In genomic region chr1:21346304-21347071, GRCh38 we compare ENCODE assay signal across 11 cellular contexts. TPM values are rescaled to one million over a fixed set of nuclear protein-coding genes. Genes with fewer than 3 reads are reported as not detected.
DNase-seq lines count a peak whose midpoint lies in the region; ATAC-seq and TF ChIP-seq lines count a peak whose summit lies in the region.
"Had no signal": no experiment of that assay in that cellular context is flagged by ENCODE, and none has a peak within 500 bp of the region (broad histone marks: within the 10 kb centered on the region; RNA-seq: fewer than 3 reads in every experiment).

No MANE protein-coding gene starts in this region.

- H3K36me3 Mint-ChIP-seq in activated CD4-positive, alpha-beta memory T cell treated with anti-CD3 and anti-CD28 coated beads, Interleukin-2, amount 10 ng/mL, durations not matched to agents 7 days and 5 days (ENCODE audit: low read depth), result peaks cover 11% of the 10 kb centered on the region

- TF ChIP-seq POLR2A in heart left ventricle (IDR thresholded peaks at IDR 0.05), result no peak
- no peak for TF ChIP-seq POLR2A in right lobe of liver (IDR thresholded peaks at IDR 0.05)

- H3K4me3 Mint-ChIP-seq in activated CD4-positive, alpha-beta memory T cell treated with anti-CD3 and anti-CD28 coated beads, Interleukin-2, amount 10 ng/mL, durations not matched to agents 7 days and 5 days, result no peak overlapping the region
- H3K4me3 Mint-ChIP-seq: activated naive CD4-positive, alpha-beta T cell treated with anti-CD3 and anti-CD28 coated beads, Interleukin-2, amount 10 ng/mL, durations not matched to agents 7 days and 5 days; CD14-positive monocyte had no signal

- in situ Hi-C loops in astrocyte of the spinal cord (cut with HindIII; ENCODE audit: low sequenced_read_pairs), result loop anchor here (25.0 kb wide), 1 partner anchor 109 kb away; no protein-coding TSS in a partner anchor

- H3K27me3 ChIP-seq in heart left ventricle, result peaks cover 0 to 22% (median 0%) of the 10 kb centered on the region in 9 donors
- H3K27me3 ChIP-seq in right lobe of liver, result no peaks in the 10 kb centered on the region
- no peaks in the 10 kb centered on the region for H3K27me3 ChIP-seq in upper lobe of right lung

- H3K9me3 ChIP-seq in heart left ventricle, result no peaks in the 10 kb centered on the region
- no peaks in the 10 kb centered on the region for H3K9me3 ChIP-seq in right lobe of liver
- no peaks in the 10 kb centered on the region for H3K9me3 ChIP-seq in upper lobe of right lung

- H3K4me1 Mint-ChIP-seq in activated CD4-positive, alpha-beta memory T cell treated with anti-CD3 and anti-CD28 coated beads, Interleukin-2, amount 10 ng/mL, durations not matched to agents 7 days and 5 days, result peaks cover 27% of the 10 kb centered on the region

- intact Hi-C loops in heart left ventricle (cut with DNase I) (loop anchor here in 3 of 10 donors (5.0 kb wide), 2 partner anchors 84 to 89 kb away; no protein-coding TSS in a partner anchor), left ventricle myocardium superior (cut with micrococcal nuclease) (no loop called here), right lobe of liver (cut with DNase I) (loop anchor here in 1 of 2 donors (5.0 kb wide), 1 partner anchor 89 kb away; no protein-coding TSS in a partner anchor), upper lobe of right lung (cut with DNase I) (no loop called here)

- WGBS in heart left ventricle, 4 donors, result 47 to 55% (median 52%) methylated on average over 16 of the region's 16 CpGs
- 33% methylated on average over 16 of the region's 16 CpGs for WGBS in right lobe of liver (ENCODE audit: insufficient coverage, low coverage, low lambda C conversion rate, missing lambda C conversion rate)

- H3K4me3 ChIP-seq in heart left ventricle (peak overlapping the region in 10 of 12 donors; percentile 62 to 96 (median 79)), astrocyte of the spinal cord (ENCODE audit: low read depth, low read length) (peak overlapping the region; percentile 56), right lobe of liver (peak overlapping the region in 2 of 3 donors; percentile 67 to 86), upper lobe of right lung (peak overlapping the region; percentile 62)

- no peak for ATAC-seq in heart left ventricle
- ATAC-seq in left ventricle myocardium superior, result no peak
- no peak for ATAC-seq in right lobe of liver
- ATAC-seq in upper lobe of right lung, result no peak

- DNase-seq in heart left ventricle (no peak), left ventricle myocardium superior (no peak), astrocyte of the spinal cord (ENCODE audit: low read depth, low spot score) (no peak), right lobe of liver (no peak), upper lobe of right lung (no peak), NCI-H345 (lab: John Stamatoyannopoulos, UW) (no peak), GM19238 (ENCODE audit: insufficient read length, low spot score) (no peak)
- DNase-seq in activated CD4-positive, alpha-beta memory T cell treated with anti-CD3 and anti-CD28 coated beads, Interleukin-2, amount 10 ng/mL, durations not matched to agents 7 days and 5 days, result no peak
- DNase-seq: NCI-H2107 had no signal

- CTCF ChIA-PET in activated CD4-positive, alpha-beta memory T cell treated with anti-CD3 and anti-CD28 coated beads, Interleukin-2, amount 10 ng/mL, durations not matched to agents 7 days and 5 days (lab: Charles Lee), result interaction anchor here (2.2 kb wide), 1 partner anchor 76 kb away, joined by 23 read pairs; no protein-coding TSS in a partner anchor

- H3K4me1 ChIP-seq in heart left ventricle (peaks cover 0 to 43% (median 22%) of the 10 kb centered on the region in 12 donors), right lobe of liver (peaks cover 0 to 44% (median 8%) of the 10 kb centered on the region in 4 donors), upper lobe of right lung (peaks cover 14% of the 10 kb centered on the region)

- H3K36me3 ChIP-seq in heart left ventricle, result no peaks in the 10 kb centered on the region
- H3K36me3 ChIP-seq in right lobe of liver, result no peaks in the 10 kb centered on the region
- no peaks in the 10 kb centered on the region for H3K36me3 ChIP-seq in upper lobe of right lung

- POLR2A ChIA-PET in activated CD4-positive, alpha-beta memory T cell treated with anti-CD3 and anti-CD28 coated beads, Interleukin-2, amount 10 ng/mL, durations not matched to agents 7 days and 5 days (lab: Charles Lee), result interaction anchor here (1.7 to 4.0 kb wide), 6 partner anchors 15 to 77 kb away, joined by 4 to 132 read pairs (median 16); partner anchors contain the start of gene ECE1

- H3K27ac ChIP-seq in heart left ventricle (peak overlapping the region in 1 of 12 donors; percentile 90), right lobe of liver (peak overlapping the region in 1 of 3 donors; percentile 26), upper lobe of right lung (no peak overlapping the region)

- no peak overlapping the region for H3K27ac Mint-ChIP-seq in activated CD4-positive, alpha-beta memory T cell treated with anti-CD3 and anti-CD28 coated beads, Interleukin-2, amount 10 ng/mL, durations not matched to agents 7 days and 5 days
- H3K27ac Mint-ChIP-seq: activated naive CD4-positive, alpha-beta T cell treated with anti-CD3 and anti-CD28 coated beads, Interleukin-2, amount 10 ng/mL, durations not matched to agents 7 days and 5 days; CD14-positive monocyte had no signal

- H3K27me3 Mint-ChIP-seq in activated CD4-positive, alpha-beta memory T cell treated with anti-CD3 and anti-CD28 coated beads, Interleukin-2, amount 10 ng/mL, durations not matched to agents 7 days and 5 days, result peaks cover 2% of the 10 kb centered on the region

- no peak for TF ChIP-seq CTCF in heart left ventricle (IDR thresholded peaks at IDR 0.05)
- no peak for TF ChIP-seq CTCF in astrocyte of the spinal cord (IDR thresholded peaks at IDR 0.05; ENCODE audit: low read depth, low read length)
- TF ChIP-seq CTCF in right lobe of liver (IDR thresholded peaks at IDR 0.05), result no peak
- TF ChIP-seq CTCF in upper lobe of right lung (IDR thresholded peaks at IDR 0.05), result no peak

- H3K9me3 Mint-ChIP-seq in activated CD4-positive, alpha-beta memory T cell treated with anti-CD3 and anti-CD28 coated beads, Interleukin-2, amount 10 ng/mL, durations not matched to agents 7 days and 5 days, result no peaks in the 10 kb centered on the region
- H3K9me3 Mint-ChIP-seq: activated naive CD4-positive, alpha-beta T cell treated with anti-CD3 and anti-CD28 coated beads, Interleukin-2, amount 10 ng/mL, durations not matched to agents 7 days and 5 days had no signal

RNA-seq across cellular contexts. Expression of gene ECE1, which starts 56.2 kb away (rescaled TPM):
- total RNA-seq in heart left ventricle, result 100 to 1,000 TPM in 1 of 9 donors, 10 to 100 TPM in 8; 37.3 to 140 (median 59.4) TPM
- 10 to 100 TPM; 38.4 to 61.3 TPM for polyA plus RNA-seq in heart left ventricle
- 43.3 TPM for total RNA-seq in left ventricle myocardium superior
- total RNA-seq in right lobe of liver, result 10 to 100 TPM; 39.7 to 61.3 (median 43.8) TPM
- 108 TPM for total RNA-seq in upper lobe of right lung
- total RNA-seq in activated CD4-positive, alpha-beta memory T cell treated with anti-CD3 and anti-CD28 coated beads, Interleukin-2, amount 10 ng/mL, durations not matched to agents 7 days and 5 days, result 10 to 100 TPM; 85.3 to 87.9 TPM
